In genomic region chr5:60161340-60161934, GRCh38 we compare ENCODE assay signal across 8 cellular contexts.
A peak's percentile ranks its signal among the peaks of the same experiment; 100 is the strongest.
DNase-seq lines count a peak whose midpoint lies in the region; ATAC-seq and TF ChIP-seq lines count a peak whose summit lies in the region.

No MANE protein-coding gene starts in this region.

- DNase-seq in GM03348 (ENCODE audit: low spot score) (peak; percentile 41), MM.1S (peak; percentile 66), mammary epithelial cell (peak; percentile 11), osteocyte (ENCODE audit: extremely low spot score, unreplicated experiment) (no peak)
- no peak for DNase-seq in naive thymus-derived CD8-positive, alpha-beta T cell

- POLR2A ChIA-PET in naive thymus-derived CD8-positive, alpha-beta T cell (lab: Charles Lee), result no interaction called here

- peaks cover 27% of the 10 kb centered on the region for H3K27me3 Mint-ChIP-seq in osteocyte (ENCODE audit: unreplicated experiment)
- no peaks in the 10 kb centered on the region for H3K27me3 Mint-ChIP-seq in naive thymus-derived CD8-positive, alpha-beta T cell
- H3K27me3 Mint-ChIP-seq in activated T-helper 17 cell treated with anti-CD3 and anti-CD28 coated beads, Interleukin-2, amount 50 U/mL, for 72 hours, result no peaks in the 10 kb centered on the region

- no peaks in the 10 kb centered on the region for H3K9me2 ChIP-seq in MM.1S (replicated peaks; ENCODE audit: insufficient read depth, low read length)

- H2AFZ ChIP-seq in MM.1S (ENCODE audit: low read length) (no peak overlapping the region), mammary epithelial cell (ENCODE audit: low read depth, low read length) (no peak overlapping the region)

- no peak overlapping the region for H3K4me3 Mint-ChIP-seq in osteocyte (ENCODE audit: unreplicated experiment)
- no peak overlapping the region for H3K4me3 Mint-ChIP-seq in naive thymus-derived CD8-positive, alpha-beta T cell
- no peak overlapping the region for H3K4me3 Mint-ChIP-seq in activated T-helper 17 cell treated with anti-CD3 and anti-CD28 coated beads, Interleukin-2, amount 50 U/mL, for 72 hours

- H3K4me1 Mint-ChIP-seq in osteocyte (ENCODE audit: unreplicated experiment), result peaks cover 8% of the 10 kb centered on the region
- no peaks in the 10 kb centered on the region for H3K4me1 Mint-ChIP-seq in naive thymus-derived CD8-positive, alpha-beta T cell
- H3K4me1 Mint-ChIP-seq in activated T-helper 17 cell treated with anti-CD3 and anti-CD28 coated beads, Interleukin-2, amount 50 U/mL, for 72 hours, result no peaks in the 10 kb centered on the region

- H3F3A ChIP-seq in MM.1S (ENCODE audit: insufficient read depth, low read length), result no peaks in the 10 kb centered on the region

- H4K20me1 ChIP-seq in MM.1S (ENCODE audit: insufficient read depth, low read length) (no peaks in the 10 kb centered on the region), mammary epithelial cell (ENCODE audit: insufficient read depth, low read length) (no peaks in the 10 kb centered on the region)

- no TSS peak for BruUV-seq in mammary epithelial cell (replicated peaks; lab: Mats Ljungman, UMichigan)

- H3K36me3 ChIP-seq in MM.1S (replicated peaks; ENCODE audit: insufficient read depth, low read length), result no peaks in the 10 kb centered on the region
- H3K36me3 ChIP-seq in mammary epithelial cell (ENCODE audit: insufficient read depth, low read length), result no peaks in the 10 kb centered on the region

- H3K36me3 Mint-ChIP-seq in osteocyte (ENCODE audit: unreplicated experiment), result no peaks in the 10 kb centered on the region
- no peaks in the 10 kb centered on the region for H3K36me3 Mint-ChIP-seq in naive thymus-derived CD8-positive, alpha-beta T cell
- H3K36me3 Mint-ChIP-seq in activated T-helper 17 cell treated with anti-CD3 and anti-CD28 coated beads, Interleukin-2, amount 50 U/mL, for 72 hours (ENCODE audit: low read depth), result no peaks in the 10 kb centered on the region

- H3K9me3 Mint-ChIP-seq in osteocyte (ENCODE audit: unreplicated experiment), result no peaks in the 10 kb centered on the region
- H3K9me3 Mint-ChIP-seq in naive thymus-derived CD8-positive, alpha-beta T cell, result peaks cover 0 to 12% (median 2%) of the 10 kb centered on the region in 9 donors
- H3K9me3 Mint-ChIP-seq in activated T-helper 17 cell treated with anti-CD3 and anti-CD28 coated beads, Interleukin-2, amount 50 U/mL, for 72 hours, result peaks cover 6% of the 10 kb centered on the region

- in situ Hi-C loops in mammary epithelial cell (cut with MboI; ENCODE audit: low sequenced_read_pairs in 2 of 2), result loop anchor here in 1 of 2 donors (10.0 kb wide), 1 partner anchor 347 kb away; no protein-coding TSS in a partner anchor

- no peaks in the 10 kb centered on the region for H3K27me3 ChIP-seq in MM.1S (replicated peaks; ENCODE audit: insufficient read depth, low read length)
- H3K27me3 ChIP-seq in mammary epithelial cell (ENCODE audit: insufficient read depth, low read length), result peaks cover 4% of the 10 kb centered on the region

- H3K27ac ChIP-seq in MM.1S (ENCODE audit: low read length) (no peak overlapping the region), mammary epithelial cell (ENCODE audit: insufficient read depth, low read depth, low read length) (no peak overlapping the region)

- CTCF ChIA-PET in mammary epithelial cell (lab: Charles Lee; ENCODE audit: low non-redundant PET), result no interaction called here

- no peaks in the 10 kb centered on the region for H3K9me3 ChIP-seq in MM.1S (replicated peaks; ENCODE audit: insufficient read depth, low read length)
- H3K9me3 ChIP-seq in mammary epithelial cell (replicated peaks; ENCODE audit: insufficient read depth, low read length), result no peaks in the 10 kb centered on the region

- 59% methylated on average over 3 of the region's 3 CpGs for WGBS in mammary epithelial cell (ENCODE audit: low coverage, missing lambda C conversion rate)

- H3K9ac ChIP-seq in MM.1S (ENCODE audit: low read length) (no peak overlapping the region), mammary epithelial cell (ENCODE audit: insufficient read depth, low read length) (no peak overlapping the region)

- dilution Hi-C loops in mammary epithelial cell (cut with HindIII; ENCODE audit: low sequenced_read_pairs), result no loop called here

- intact Hi-C loops in mammary epithelial cell (cut with micrococcal nuclease), result loop anchor here (1.0 kb wide), 1 partner anchor 348 kb away; no protein-coding TSS in a partner anchor

- ATAC-seq in GM21825 (IDR thresholded peaks at IDR 0.05; ENCODE audit: unreplicated experiment) (peak; percentile 76), GM19452 (IDR thresholded peaks at IDR 0.05; ENCODE audit: unreplicated experiment) (no peak)
- no peak for ATAC-seq in naive thymus-derived CD8-positive, alpha-beta T cell
- no peak for ATAC-seq in activated T-helper 17 cell treated with anti-CD3 and anti-CD28 coated beads, Interleukin-2, amount 50 U/mL, for 72 hours (replicated peaks)

- H3K4me1 ChIP-seq in MM.1S (ENCODE audit: low read length), result no peaks in the 10 kb centered on the region
- H3K4me1 ChIP-seq in mammary epithelial cell (ENCODE audit: insufficient read depth, low read length), result no peaks in the 10 kb centered on the region

- no peak overlapping the region for H3K27ac Mint-ChIP-seq in osteocyte (ENCODE audit: unreplicated experiment)
- H3K27ac Mint-ChIP-seq in naive thymus-derived CD8-positive, alpha-beta T cell, result no peak overlapping the region
- H3K27ac Mint-ChIP-seq in activated T-helper 17 cell treated with anti-CD3 and anti-CD28 coated beads, Interleukin-2, amount 50 U/mL, for 72 hours, result no peak overlapping the region

- H3K4me3 ChIP-seq in MM.1S (ENCODE audit: low read length), result no peak overlapping the region
- no peak overlapping the region for H3K4me3 ChIP-seq in mammary epithelial cell (replicated peaks in 1 of 3; ENCODE audit: insufficient read depth in 1 of 3, low read depth in 2 of 3, low read length in 3 of 3)

- H3K4me2 ChIP-seq in MM.1S (ENCODE audit: low read depth, low read length) (no peak overlapping the region), mammary epithelial cell (ENCODE audit: insufficient read depth, low read depth, low read length) (no peak overlapping the region)

- no peaks in the 10 kb centered on the region for H3K79me2 ChIP-seq in MM.1S (ENCODE audit: low read length)
- H3K79me2 ChIP-seq in mammary epithelial cell (ENCODE audit: insufficient read depth, low read length), result no peaks in the 10 kb centered on the region

- peak; percentile 67 for TF ChIP-seq CTCF in MM.1S (IDR thresholded peaks at IDR 0.05; ENCODE audit: low read length)
- TF ChIP-seq CTCF in mammary epithelial cell (conservative IDR thresholded peaks at IDR 0.05 in 1 of 2, IDR thresholded peaks at IDR 0.05 in 1 of 2; ENCODE audit: extremely low read depth in 1 of 2, insufficient read depth in 1 of 2, low read depth in 1 of 2, low read length in 2 of 2), result peak; percentile 56 to 71
- TF ChIP-seq CTCF in osteocyte (IDR thresholded peaks at IDR 0.05), result peak; percentile 59

Comparison
In these comparisons a context has a peak if more than half of its experiments do, and no peak if none do; other contexts are left out.
1. DNase-seq: peak in GM03348 (single experiment), MM.1S (single experiment) and mammary epithelial cell (single experiment); none in osteocyte (single experiment) and naive thymus-derived CD8-positive, alpha-beta T cell (0 of 10).
2. Peak in every context shown above with its lines, with median percentiles within 50 percentile points of each other: CTCF ChIP-seq.